In genomic region chr13:91346848-91347211, GRCh38 we compare ENCODE assay signal across 1 cellular context.
TF ChIP-seq lines count a peak whose summit lies in the region.

No MANE protein-coding gene starts in this region.

TF ChIP-seq in GM12878, 131 proteins besides CTCF, POLR2A, EP300 and RAD21 (continued from another document):
- TF ChIP-seq REST (IDR thresholded peaks at IDR 0.05; ENCODE audit: low read depth, low read length) (no peak), MAX (IDR thresholded peaks at IDR 0.05; ENCODE audit: low read depth, low read length) (peak; percentile 47; the same call in 1 of the 2 replicates), ESRRA (IDR thresholded peaks at IDR 0.05; ENCODE audit: low read length) (no peak), ZZZ3 (IDR thresholded peaks at IDR 0.05; ENCODE audit: control insufficient read depth, insufficient read length, low read depth) (no peak), SMAD5 (IDR thresholded peaks at IDR 0.05; ENCODE audit: low read depth) (0 out of 2 replicates have a peak, but pooled peaks have one; percentile 46), MXI1 (IDR thresholded peaks at IDR 0.05; ENCODE audit: low read depth, low read length) (0 out of 2 replicates have a peak, but pooled peaks have one; percentile 2), RUNX3 (IDR thresholded peaks at IDR 0.05; ENCODE audit: low read length) (peak; percentile 56), SREBF2 (IDR thresholded peaks at IDR 0.05; ENCODE audit: low read length) (no peak), TCF12 (IDR thresholded peaks at IDR 0.05; ENCODE audit: low read depth, low read length) (0 out of 2 replicates have a peak, but pooled peaks have one; percentile 13), SMARCA5 (IDR thresholded peaks at IDR 0.05) (0 out of 2 replicates have a peak, but pooled peaks have one; percentile 7), CREB1 (IDR thresholded peaks at IDR 0.05; ENCODE audit: low read depth) (0 out of 2 replicates have a peak, but pooled peaks have one; percentile 5), CEBPB (IDR thresholded peaks at IDR 0.05; ENCODE audit: borderline replicate concordance in 1 of 2, low read depth in 2 of 2, low read length in 2 of 2) (no peak), MTA2 (IDR thresholded peaks at IDR 0.05; ENCODE audit: low read depth) (0 out of 2 replicates have a peak, but pooled peaks have one; percentile 17), FOXM1 (IDR thresholded peaks at IDR 0.05; ENCODE audit: low read depth, low read length) (peak; percentile 46; the same call in 1 of the 2 replicates), IKZF2 (IDR thresholded peaks at IDR 0.05) (0 out of 4 replicates have a peak, but pooled peaks of 1 of the 2 experiments have one; percentile 48), PML (IDR thresholded peaks at IDR 0.05; ENCODE audit: low read length) (no peak), EGR1 (IDR thresholded peaks at IDR 0.05; ENCODE audit: borderline replicate concordance in 1 of 2, low read depth in 2 of 2, low read length in 2 of 2) (no peak), CHD2 (IDR thresholded peaks at IDR 0.05; ENCODE audit: borderline replicate concordance, low read depth, low read length) (no peak)
- TF ChIP-seq, protein P1, sequence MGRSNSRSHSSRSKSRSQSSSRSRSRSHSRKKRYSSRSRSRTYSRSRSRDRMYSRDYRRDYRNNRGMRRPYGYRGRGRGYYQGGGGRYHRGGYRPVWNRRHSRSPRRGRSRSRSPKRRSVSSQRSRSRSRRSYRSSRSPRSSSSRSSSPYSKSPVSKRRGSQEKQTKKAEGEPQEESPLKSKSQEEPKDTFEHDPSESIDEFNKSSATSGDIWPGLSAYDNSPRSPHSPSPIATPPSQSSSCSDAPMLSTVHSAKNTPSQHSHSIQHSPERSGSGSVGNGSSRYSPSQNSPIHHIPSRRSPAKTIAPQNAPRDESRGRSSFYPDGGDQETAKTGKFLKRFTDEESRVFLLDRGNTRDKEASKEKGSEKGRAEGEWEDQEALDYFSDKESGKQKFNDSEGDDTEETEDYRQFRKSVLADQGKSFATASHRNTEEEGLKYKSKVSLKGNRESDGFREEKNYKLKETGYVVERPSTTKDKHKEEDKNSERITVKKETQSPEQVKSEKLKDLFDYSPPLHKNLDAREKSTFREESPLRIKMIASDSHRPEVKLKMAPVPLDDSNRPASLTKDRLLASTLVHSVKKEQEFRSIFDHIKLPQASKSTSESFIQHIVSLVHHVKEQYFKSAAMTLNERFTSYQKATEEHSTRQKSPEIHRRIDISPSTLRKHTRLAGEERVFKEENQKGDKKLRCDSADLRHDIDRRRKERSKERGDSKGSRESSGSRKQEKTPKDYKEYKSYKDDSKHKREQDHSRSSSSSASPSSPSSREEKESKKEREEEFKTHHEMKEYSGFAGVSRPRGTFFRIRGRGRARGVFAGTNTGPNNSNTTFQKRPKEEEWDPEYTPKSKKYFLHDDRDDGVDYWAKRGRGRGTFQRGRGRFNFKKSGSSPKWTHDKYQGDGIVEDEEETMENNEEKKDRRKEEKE (IDR thresholded peaks at IDR 0.05): no peak
- TF ChIP-seq, protein P2, sequence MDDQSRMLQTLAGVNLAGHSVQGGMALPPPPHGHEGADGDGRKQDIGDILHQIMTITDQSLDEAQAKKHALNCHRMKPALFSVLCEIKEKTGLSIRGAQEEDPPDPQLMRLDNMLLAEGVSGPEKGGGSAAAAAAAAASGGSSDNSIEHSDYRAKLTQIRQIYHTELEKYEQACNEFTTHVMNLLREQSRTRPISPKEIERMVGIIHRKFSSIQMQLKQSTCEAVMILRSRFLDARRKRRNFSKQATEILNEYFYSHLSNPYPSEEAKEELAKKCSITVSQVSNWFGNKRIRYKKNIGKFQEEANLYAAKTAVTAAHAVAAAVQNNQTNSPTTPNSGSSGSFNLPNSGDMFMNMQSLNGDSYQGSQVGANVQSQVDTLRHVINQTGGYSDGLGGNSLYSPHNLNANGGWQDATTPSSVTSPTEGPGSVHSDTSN (IDR thresholded peaks at IDR 0.05; ENCODE audit: insufficient replicate concordance, low read depth, low read length): no peak
